In genomic region chr4:170270628-170271027, GRCh38 we compare ENCODE assay signal across 25 cellular contexts.
DNase-seq lines count a peak whose midpoint lies in the region; ATAC-seq, FAIRE-seq and TF ChIP-seq lines count a peak whose summit lies in the region.
"Had no signal": no experiment of that assay in that cellular context is flagged by ENCODE, and none has a peak within 500 bp of the region (broad histone marks: within the 10 kb centered on the region; RNA-seq: fewer than 3 reads in every experiment).

No MANE protein-coding gene starts in this region.

- H3K4me1 ChIP-seq in OCI-LY3 (ENCODE audit: low read length) (peaks cover 19% of the 10 kb centered on the region), Peyer's patch (no peaks in the 10 kb centered on the region), kidney (ENCODE audit: control insufficient read depth in 1 of 2, insufficient read depth in 1 of 2, low read depth in 1 of 2, low read length in 2 of 2) (no peaks in the 10 kb centered on the region)
- H3K4me1 ChIP-seq: A549, Caco-2 had no signal

- H3K9ac ChIP-seq in OCI-LY3 (ENCODE audit: low read length) (no peak overlapping the region), kidney (ENCODE audit: low read length in 2 of 2) (no peak overlapping the region)
- H3K9ac ChIP-seq: KMS-11 had no signal

- TF ChIP-seq CTCF in OCI-LY3 (IDR thresholded peaks at IDR 0.05; ENCODE audit: low read depth, low read length): no peak
- no peak for TF ChIP-seq CTCF in Peyer's patch (IDR thresholded peaks at IDR 0.05)
- no peak for TF ChIP-seq CTCF in kidney (IDR thresholded peaks at IDR 0.05; ENCODE audit: borderline replicate concordance, extremely low read depth, insufficient read depth)

- no peak for FAIRE-seq in kidney (lab: Jason Lieb, UNC)
- FAIRE-seq: A549, GM12892 had no signal

- peak; percentile 63 for ATAC-seq in GM18502 (IDR thresholded peaks at IDR 0.05; ENCODE audit: poor library complexity, unreplicated experiment)
- peak; percentile 55 for ATAC-seq in GM21360 (IDR thresholded peaks at IDR 0.05; ENCODE audit: unreplicated experiment)
- peak; percentile 91 for ATAC-seq in HG03025 (IDR thresholded peaks at IDR 0.05; ENCODE audit: low FRiP score, unreplicated experiment)
- no peak for ATAC-seq in GM19467 (IDR thresholded peaks at IDR 0.05; ENCODE audit: unreplicated experiment)
- ATAC-seq: A549, SK-N-SH treated with all-trans-retinoic acid at 6 μM for 48 hours, T-cell had no signal

- H3K27ac ChIP-seq in OCI-LY3 (ENCODE audit: low read length) (peak overlapping the region; percentile 86), Peyer's patch (no peak overlapping the region), kidney (ENCODE audit: low read depth in 2 of 2, low read length in 2 of 2) (no peak overlapping the region)
- H3K27ac ChIP-seq: A549, HL-60, KMS-11 had no signal

- intact Hi-C loops in kidney (cut with DNase I): no loop called here

- no peaks in the 10 kb centered on the region for H3K79me2 ChIP-seq in OCI-LY3 (ENCODE audit: low read length)

- no peak overlapping the region for H3K4me2 ChIP-seq in OCI-LY3 (ENCODE audit: low read length)
- H3K4me2 ChIP-seq: A549, KMS-11 had no signal

- H3K36me3 ChIP-seq in OCI-LY3 (replicated peaks; ENCODE audit: low read depth, low read length): peaks cover 42% of the 10 kb centered on the region
- no peaks in the 10 kb centered on the region for H3K36me3 ChIP-seq in Peyer's patch
- H3K36me3 ChIP-seq in kidney (ENCODE audit: control insufficient read depth in 1 of 2, insufficient read depth in 2 of 2, low read length in 2 of 2): no peaks in the 10 kb centered on the region

- DNase-seq in Peyer's patch (no peak), RPMI8226 (no peak), kidney (no peak)
- DNase-seq: Caco-2; CD4-positive, alpha-beta T cell; GF-D8; H7; HFFc6; NCI-H1417; NCI-H187; NCI-H226; NCI-H524 treated with DMSO at 0.1 percent for 48 hours; SHP77 treated with DMSO at 0.1 percent for 48 hours; T-cell; T-helper 9 cell had no signal

- H3K4me3 ChIP-seq in OCI-LY3 (ENCODE audit: low read length) (no peak overlapping the region), Peyer's patch (no peak overlapping the region), kidney (ENCODE audit: low read length in 2 of 2) (no peak overlapping the region)
- H3K4me3 ChIP-seq: A549 had no signal

- TF ChIP-seq POLR2A in Peyer's patch (IDR thresholded peaks at IDR 0.05): no peak

- H4K20me1 ChIP-seq in OCI-LY3 (ENCODE audit: insufficient read depth, low read length): no peaks in the 10 kb centered on the region

- H3K9me3 ChIP-seq in OCI-LY3 (ENCODE audit: insufficient read depth, low read length) (peaks cover 35% of the 10 kb centered on the region), Peyer's patch (no peaks in the 10 kb centered on the region), kidney (ENCODE audit: control insufficient read depth in 1 of 2, low read length in 2 of 2) (no peaks in the 10 kb centered on the region)
- H3K9me3 ChIP-seq: A549, Caco-2 had no signal

- no peak overlapping the region for H2AFZ ChIP-seq in OCI-LY3 (ENCODE audit: low read depth, low read length)

- no peaks in the 10 kb centered on the region for H3K27me3 ChIP-seq in OCI-LY3 (ENCODE audit: low read depth, low read length)
- H3K27me3 ChIP-seq in Peyer's patch: no peaks in the 10 kb centered on the region
